ENCODE assay signal across 8 cellular contexts in genomic region chr16:50065624-50066481, GRCh38. TPM values are rescaled to one million over a fixed set of nuclear protein-coding genes. Genes with fewer than 3 reads are reported as not detected.
DNase-seq lines count a peak whose midpoint lies in the region; ATAC-seq and TF ChIP-seq lines count a peak whose summit lies in the region.

TSS of gene HEATR3 (plus strand) at chr16:50065970. CDS start at chr16:50066132, 162 bp downstream.

- H3K9ac ChIP-seq in SU-DHL-6 (ENCODE audit: low read length) (peak within 1 kb of the TSS; percentile 86), parathyroid adenoma (peak within 1 kb of the TSS; percentile 40)

- H3K4me1 Mint-ChIP-seq in activated naive CD8-positive, alpha-beta T cell treated with anti-CD3 and anti-CD28 coated beads, Interleukin-2, amount 10 ng/mL, durations not matched to agents 7 days and 5 days, result peaks cover 25% of the 10 kb centered on the region

- no peaks in the 10 kb centered on the region for H3K27me3 ChIP-seq in SU-DHL-6 (ENCODE audit: low read length)
- H3K27me3 ChIP-seq in cardiac muscle cell, result no peaks in the 10 kb centered on the region
- no peaks in the 10 kb centered on the region for H3K27me3 ChIP-seq in parathyroid adenoma (ENCODE audit: control insufficient read depth, insufficient read depth, low read length)
- H3K27me3 ChIP-seq in tibial artery, result no peaks in the 10 kb centered on the region

- H3K9me3 ChIP-seq in SU-DHL-6 (ENCODE audit: insufficient read depth, low read length), result no peaks in the 10 kb centered on the region
- no peaks in the 10 kb centered on the region for H3K9me3 ChIP-seq in cardiac muscle cell (ENCODE audit: low read depth)
- no peaks in the 10 kb centered on the region for H3K9me3 ChIP-seq in parathyroid adenoma (ENCODE audit: control insufficient read depth, low read length)
- H3K9me3 ChIP-seq in tibial artery, result no peaks in the 10 kb centered on the region

- H3F3A ChIP-seq in SU-DHL-6 (ENCODE audit: insufficient read depth), result no peaks in the 10 kb centered on the region

- intact Hi-C loops in tibial artery (cut with DNase I; ENCODE audit: low total_unique reads), result no loop called here

- DNase-seq in GM12864 (ENCODE audit: low read depth) (peak; percentile 78), NCI-H128 (lab: John Stamatoyannopoulos, UW; ENCODE audit: unreplicated experiment) (peak; percentile 62), cardiac muscle cell (ENCODE audit: low read depth in 1 of 2, low spot score in 1 of 2) (peak; percentile 95 to 96), tibial artery (peak; percentile 83 to 95)
- peak; percentile 97 for DNase-seq in activated naive CD8-positive, alpha-beta T cell treated with anti-CD3 and anti-CD28 coated beads, Interleukin-2, amount 10 ng/mL, durations not matched to agents 7 days and 5 days

- H3K27ac ChIP-seq in SU-DHL-6 (ENCODE audit: low read depth, low read length), result peak within 1 kb of the TSS; percentile 91
- peak within 1 kb of the TSS; percentile 94 for H3K27ac ChIP-seq in cardiac muscle cell
- H3K27ac ChIP-seq in parathyroid adenoma, result peak within 1 kb of the TSS; percentile 89
- H3K27ac ChIP-seq in tibial artery, result peak within 1 kb of the TSS; percentile 78 to 86

- H3K27me3 Mint-ChIP-seq in activated naive CD8-positive, alpha-beta T cell treated with anti-CD3 and anti-CD28 coated beads, Interleukin-2, amount 10 ng/mL, durations not matched to agents 7 days and 5 days, result no peaks in the 10 kb centered on the region

- H3K9me2 ChIP-seq in SU-DHL-6 (replicated peaks; ENCODE audit: insufficient read depth, low read length), result no peaks in the 10 kb centered on the region

- peak within 1 kb of the TSS; percentile 93 for H3K27ac Mint-ChIP-seq in activated naive CD8-positive, alpha-beta T cell treated with anti-CD3 and anti-CD28 coated beads, Interleukin-2, amount 10 ng/mL, durations not matched to agents 7 days and 5 days

- peak within 1 kb of the TSS; percentile 95 for H3K4me3 Mint-ChIP-seq in activated naive CD8-positive, alpha-beta T cell treated with anti-CD3 and anti-CD28 coated beads, Interleukin-2, amount 10 ng/mL, durations not matched to agents 7 days and 5 days

- H3K4me3 ChIP-seq in GM12864 (ENCODE audit: low read depth, low read length), result peak within 1 kb of the TSS; percentile 94
- H3K4me3 ChIP-seq in SU-DHL-6 (ENCODE audit: insufficient read depth, low read length, poor library complexity, severe bottlenecking), result peak within 1 kb of the TSS; percentile 84
- peak within 1 kb of the TSS; percentile 77 for H3K4me3 ChIP-seq in cardiac muscle cell
- peak within 1 kb of the TSS; percentile 84 for H3K4me3 ChIP-seq in parathyroid adenoma (ENCODE audit: low read depth, low read length)
- peak within 1 kb of the TSS; percentile 84 to 94 for H3K4me3 ChIP-seq in tibial artery

- H2AFZ ChIP-seq in SU-DHL-6 (ENCODE audit: low read depth, low read length, severe bottlenecking) (peak within 1 kb of the TSS; percentile 83), parathyroid adenoma (peak within 1 kb of the TSS; percentile 98)

- H3K4me2 ChIP-seq in SU-DHL-6 (ENCODE audit: low read depth, low read length, poor library complexity, severe bottlenecking) (peak within 1 kb of the TSS; percentile 67), parathyroid adenoma (ENCODE audit: low read length) (peak within 1 kb of the TSS; percentile 95)

- H3K79me2 ChIP-seq in SU-DHL-6 (ENCODE audit: insufficient read depth, low read length) (peaks cover 38% of the 10 kb centered on the region), parathyroid adenoma (peaks cover 5% of the 10 kb centered on the region)

- TF ChIP-seq CTCF in GM12864 (IDR thresholded peaks at IDR 0.05; ENCODE audit: low read depth, low read length, missing control alignments), result no peak
- no peak for TF ChIP-seq CTCF in SU-DHL-6 (IDR thresholded peaks at IDR 0.05; ENCODE audit: insufficient read depth, low read length, poor library complexity, severe bottlenecking)
- TF ChIP-seq CTCF in cardiac muscle cell (IDR thresholded peaks at IDR 0.05; ENCODE audit: low read depth, low read length), result no peak
- TF ChIP-seq CTCF in parathyroid adenoma (IDR thresholded peaks at IDR 0.05), result no peak
- TF ChIP-seq CTCF in tibial artery (IDR thresholded peaks at IDR 0.05), result no peak

- no peaks in the 10 kb centered on the region for H4K20me1 ChIP-seq in SU-DHL-6 (ENCODE audit: low read depth, low read length)

- H3K4me1 ChIP-seq in cardiac muscle cell (ENCODE audit: low read depth) (peaks cover 6% of the 10 kb centered on the region), parathyroid adenoma (peaks cover 10% of the 10 kb centered on the region), tibial artery (peaks cover 0 to 24% (median 12%) of the 10 kb centered on the region in 4 donors)

- H3K9me3 Mint-ChIP-seq in activated naive CD8-positive, alpha-beta T cell treated with anti-CD3 and anti-CD28 coated beads, Interleukin-2, amount 10 ng/mL, durations not matched to agents 7 days and 5 days, result no peaks in the 10 kb centered on the region

- H3K36me3 ChIP-seq in SU-DHL-6 (ENCODE audit: low read length), result 0 out of 2 replicates have a peak, but pooled peaks cover 6% of the 10 kb centered on the region
- H3K36me3 ChIP-seq in cardiac muscle cell, result no peaks in the 10 kb centered on the region
- H3K36me3 ChIP-seq in parathyroid adenoma (ENCODE audit: control insufficient read depth, insufficient read depth, low read length), result no peaks in the 10 kb centered on the region
- peaks cover 0 to 16% (median 5%) of the 10 kb centered on the region in 3 donors for H3K36me3 ChIP-seq in tibial artery

- H3K36me3 Mint-ChIP-seq in activated naive CD8-positive, alpha-beta T cell treated with anti-CD3 and anti-CD28 coated beads, Interleukin-2, amount 10 ng/mL, durations not matched to agents 7 days and 5 days, result peaks cover 14% of the 10 kb centered on the region

- peak; percentile 84 for ATAC-seq in HG02678 (IDR thresholded peaks at IDR 0.05; ENCODE audit: unreplicated experiment)
- peak; percentile 89 for ATAC-seq in activated naive CD8-positive, alpha-beta T cell treated with anti-CD3 and anti-CD28 coated beads, Interleukin-2, amount 10 ng/mL, durations not matched to agents 7 days and 5 days (ENCODE audit: low read depth)

- POLR2A ChIA-PET in activated naive CD8-positive, alpha-beta T cell treated with anti-CD3 and anti-CD28 coated beads, Interleukin-2, amount 10 ng/mL, durations not matched to agents 7 days and 5 days (lab: Charles Lee), result interaction anchor here (0.8 to 3.1 kb wide), 12 partner anchors 12 to 740 kb away, joined by 3 to 20 read pairs (median 4); partner anchors contain the start of gene CNEP1R1

RNA-seq across cellular contexts. Expression of gene HEATR3, which starts in this region (rescaled TPM):
- total RNA-seq in activated naive CD8-positive, alpha-beta T cell treated with anti-CD3 and anti-CD28 coated beads, Interleukin-2, amount 10 ng/mL, durations not matched to agents 7 days and 5 days, result 10 to 100 TPM; 19.8 to 20.1 TPM
- total RNA-seq in cardiac muscle cell, result 23.9 and 24.9 TPM in 2 replicates
- 7.7 and 10.7 TPM in 2 replicates for polyA plus RNA-seq in cardiac muscle cell

Comparison
In these comparisons a context has a peak if more than half of its experiments do, and no peak if none do; other contexts are left out.
1. Peak in every context shown above with its lines: DNase-seq, ATAC-seq, H3K4me3 ChIP-seq and H3K27ac ChIP-seq.